In the genomic region with DNA sequence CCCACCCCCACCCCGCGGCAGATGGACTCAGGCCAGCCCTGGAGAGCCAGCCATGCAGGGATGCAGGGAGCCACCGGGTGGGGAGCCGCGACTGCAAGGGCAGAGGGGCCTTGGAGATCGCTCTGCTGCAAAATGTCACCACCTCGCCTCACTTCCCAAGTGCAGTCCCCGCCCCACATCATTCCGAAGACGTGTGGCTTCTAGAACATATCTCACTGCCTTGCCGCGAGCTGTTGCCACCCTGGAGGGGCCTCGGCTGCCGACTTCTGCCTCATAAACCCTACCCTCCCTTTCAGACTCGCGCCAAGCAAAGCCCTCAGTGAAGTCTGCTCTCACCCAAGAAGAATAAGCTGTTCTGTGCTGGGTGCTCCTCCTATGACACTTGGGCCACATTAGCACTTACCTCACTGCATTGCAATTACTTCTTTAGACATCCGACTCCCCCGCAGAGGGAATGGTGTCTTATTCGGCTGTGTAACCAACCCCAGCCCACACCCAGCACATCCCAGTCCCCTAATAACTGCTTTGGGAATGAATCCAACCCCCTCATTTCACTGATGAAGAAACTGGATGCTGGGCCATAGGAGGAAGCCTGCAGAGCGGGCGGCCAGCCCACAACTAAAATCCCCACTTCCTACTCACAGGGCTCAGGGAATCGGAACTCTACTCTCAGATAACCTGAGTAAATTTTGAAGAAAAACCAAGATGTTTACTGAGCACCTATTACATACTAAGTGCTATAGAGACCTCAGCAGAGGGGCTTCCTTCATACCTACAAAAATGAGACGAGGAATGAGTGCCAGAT, we compare ENCODE assay signal across 11 cellular contexts. TPM values are rescaled to one million over a fixed set of nuclear protein-coding genes. Genes with fewer than 3 reads are reported as not detected.
DNase-seq lines count a peak whose midpoint lies in the region; ATAC-seq and TF ChIP-seq lines count a peak whose summit lies in the region.
"Had no signal": no experiment of that assay in that cellular context is flagged by ENCODE, and none has a peak within 500 bp of the region (broad histone marks: within the 10 kb centered on the region; RNA-seq: fewer than 3 reads in every experiment).

No MANE protein-coding gene starts in this region.

- no peaks in the 10 kb centered on the region for H3K36me3 ChIP-seq in breast epithelium
- H3K36me3 ChIP-seq in uterus = no peaks in the 10 kb centered on the region
- H3K36me3 ChIP-seq in PC-9 (ENCODE audit: low read depth) = peaks cover 26% of the 10 kb centered on the region
- H3K36me3 ChIP-seq: BLaER1 had no signal

- H3K27me3 Mint-ChIP-seq in MCF 10A (ENCODE audit: insufficient read depth, unreplicated experiment) = no peaks in the 10 kb centered on the region
- no peaks in the 10 kb centered on the region for H3K27me3 Mint-ChIP-seq in naive thymus-derived CD8-positive, alpha-beta T cell
- H3K27me3 Mint-ChIP-seq: IgD-negative memory B cell had no signal

- POLR2A ChIA-PET in MCF 10A (lab: Yijun Ruan, JAX) (interaction anchor here (0.6 kb wide), 1 partner anchor 87 kb away, joined by 3 read pairs; no protein-coding TSS in a partner anchor), PC-9 (lab: Charles Lee; ENCODE audit: unreplicated experiment) (no interaction called here)
- POLR2A ChIA-PET in naive thymus-derived CD8-positive, alpha-beta T cell (lab: Charles Lee) = interaction anchor here (1.8 kb wide), 1 partner anchor 12 kb away, joined by 4 read pairs; no protein-coding TSS in a partner anchor

- DNase-seq in breast epithelium (ENCODE audit: low spot score in 2 of 2) (no peak), MCF 10A (ENCODE audit: unreplicated experiment) (no peak), fibroblast of gingiva (ENCODE audit: low read depth) (peak; percentile 45), uterus (peak; percentile 67 to 77), PC-9 (no peak)
- DNase-seq in naive thymus-derived CD8-positive, alpha-beta T cell = no peak
- DNase-seq: SK-N-SH had no signal

- H3K27ac ChIP-seq in breast epithelium = peak overlapping the region; percentile 29 to 59
- H3K27ac ChIP-seq in uterus = peak overlapping the region; percentile 47 to 63
- no peak overlapping the region for H3K27ac ChIP-seq in PC-9
- H3K27ac ChIP-seq: BLaER1 had no signal

- BruUV-seq in MCF 10A (replicated peaks; lab: Mats Ljungman, UMichigan) = no TSS peak
- no TSS peak for BruUV-seq in PC-9 (replicated peaks; lab: Mats Ljungman, UMichigan)

- no peak for TF ChIP-seq CTCF in breast epithelium (IDR thresholded peaks at IDR 0.05)
- TF ChIP-seq CTCF in MCF 10A (IDR thresholded peaks at IDR 0.05; ENCODE audit: unreplicated experiment) = no peak
- no peak for TF ChIP-seq CTCF in uterus (IDR thresholded peaks at IDR 0.05)
- no peak for TF ChIP-seq CTCF in PC-9 (conservative IDR thresholded peaks at IDR 0.05)

- no peaks in the 10 kb centered on the region for H3K9me3 Mint-ChIP-seq in MCF 10A (ENCODE audit: unreplicated experiment)
- H3K9me3 Mint-ChIP-seq in naive thymus-derived CD8-positive, alpha-beta T cell = no peaks in the 10 kb centered on the region
- H3K9me3 Mint-ChIP-seq: IgD-negative memory B cell had no signal

- H3K4me3 ChIP-seq in breast epithelium = peak overlapping the region in 1 of 3 donors; percentile 35
- no peak overlapping the region for H3K4me3 ChIP-seq in uterus
- H3K4me3 ChIP-seq in PC-9 = no peak overlapping the region
- H3K4me3 ChIP-seq: BLaER1 had no signal

- peaks cover 73% of the 10 kb centered on the region for H4K20me1 ChIP-seq in PC-9 (ENCODE audit: insufficient read depth)

- H3F3A ChIP-seq in PC-9 (ENCODE audit: insufficient read depth, low read depth) = peaks cover 19% of the 10 kb centered on the region

- H3K4me1 ChIP-seq in breast epithelium (peaks cover 0 to 26% of the 10 kb centered on the region in 2 donors), uterus (peaks cover 0 to 14% of the 10 kb centered on the region in 2 donors), PC-9 (replicated peaks; ENCODE audit: insufficient read depth) (peaks cover 34% of the 10 kb centered on the region)

- no peak overlapping the region for H3K27ac Mint-ChIP-seq in MCF 10A (ENCODE audit: low read depth, unreplicated experiment)
- peak overlapping the region in 6 of 10 donors; percentile 13 to 79 (median 33) for H3K27ac Mint-ChIP-seq in naive thymus-derived CD8-positive, alpha-beta T cell

- H3K9me3 ChIP-seq in breast epithelium = no peaks in the 10 kb centered on the region
- no peaks in the 10 kb centered on the region for H3K9me3 ChIP-seq in uterus
- no peaks in the 10 kb centered on the region for H3K9me3 ChIP-seq in PC-9 (ENCODE audit: insufficient read depth, low read depth)
- H3K9me3 ChIP-seq: BLaER1, SK-N-SH had no signal

- peaks cover 15% of the 10 kb centered on the region for H3K4me1 Mint-ChIP-seq in MCF 10A (ENCODE audit: insufficient read depth, unreplicated experiment)
- H3K4me1 Mint-ChIP-seq in naive thymus-derived CD8-positive, alpha-beta T cell = peaks cover 54 to 98% (median 96%) of the 10 kb centered on the region in 4 donors

- intact Hi-C loops in breast epithelium (cut with DNase I; ENCODE audit: low total_unique reads) = no loop called here
- intact Hi-C loops in MCF 10A (cut with micrococcal nuclease) = no loop called here
- intact Hi-C loops in uterus (cut with DNase I; ENCODE audit: low total_unique reads) = no loop called here
- intact Hi-C loops in PC-9 (cut with micrococcal nuclease; ENCODE audit: unreplicated experiment) = no loop called here

- no peak overlapping the region for H3K4me3 Mint-ChIP-seq in MCF 10A (ENCODE audit: unreplicated experiment)
- H3K4me3 Mint-ChIP-seq in naive thymus-derived CD8-positive, alpha-beta T cell = no peak overlapping the region

- H3K27me3 ChIP-seq in breast epithelium (no peaks in the 10 kb centered on the region), uterus (no peaks in the 10 kb centered on the region), PC-9 (ENCODE audit: insufficient read depth, low read depth) (no peaks in the 10 kb centered on the region)

- no peak overlapping the region for H2AFZ ChIP-seq in PC-9

- ATAC-seq in naive thymus-derived CD8-positive, alpha-beta T cell = no peak
- no peak for ATAC-seq in GM18870 (IDR thresholded peaks at IDR 0.05; ENCODE audit: unreplicated experiment)
- ATAC-seq in GM18867 (IDR thresholded peaks at IDR 0.05; ENCODE audit: unreplicated experiment) = no peak

- TF ChIP-seq POLR2A in breast epithelium (IDR thresholded peaks at IDR 0.05) = no peak
- no peak for TF ChIP-seq POLR2A in uterus (IDR thresholded peaks at IDR 0.05)

- peaks cover 68% of the 10 kb centered on the region for H3K79me2 ChIP-seq in PC-9 (ENCODE audit: low read depth)

- H3K9me2 ChIP-seq in PC-9 (ENCODE audit: insufficient read depth) = no peaks in the 10 kb centered on the region
- H3K9me2 ChIP-seq: SK-N-SH had no signal

- no peak overlapping the region for H3K4me2 ChIP-seq in PC-9
- H3K4me2 ChIP-seq: BLaER1, SK-N-SH had no signal

- CTCF ChIA-PET in MCF 10A (lab: Yijun Ruan, JAX) = interaction anchor here (1.1 kb wide), 1 partner anchor 378 kb away, joined by 5 read pairs; no protein-coding TSS in a partner anchor
- CTCF ChIA-PET in PC-9 (lab: Charles Lee) = no interaction called here

- H3K36me3 Mint-ChIP-seq in MCF 10A (ENCODE audit: insufficient read depth, unreplicated experiment) = peaks cover 33% of the 10 kb centered on the region
- peaks cover 4 to 96% (median 20%) of the 10 kb centered on the region in 3 donors for H3K36me3 Mint-ChIP-seq in naive thymus-derived CD8-positive, alpha-beta T cell

RNA-seq across cellular contexts. Expression of a gene that starts 8.6 kb away (rescaled TPM):
- total RNA-seq in breast epithelium (10 to 100 TPM; 67.0 to 73.9 (median 73.4) TPM), MCF 10A (2022) (21.6 and 23.2 TPM in 2 replicates), uterus (100 to 1,000 TPM in 1 of 4 donors, 10 to 100 TPM in 2, 1 to 10 TPM in 1; 7.4 to 244 (median 49.4) TPM), PC-9 (2021) (51.3 and 72.4 TPM in 2 replicates)
- 100 to 1,000 TPM; 123 to 135 TPM for total RNA-seq in naive thymus-derived CD8-positive, alpha-beta T cell
- 10 to 100 TPM in 2 of 3 donors, 1 to 10 TPM in 1; 9.9 to 32.6 (median 13.6) TPM for polyA plus RNA-seq in naive thymus-derived CD8-positive, alpha-beta T cell

Comparison
In these comparisons a context has a peak if more than half of its experiments do, and no peak if none do; other contexts are left out.
1. DNase-seq: peak in fibroblast of gingiva (single experiment) and uterus (2 of 2); none in breast epithelium (0 of 2), MCF 10A (single experiment), naive thymus-derived CD8-positive, alpha-beta T cell (0 of 10) and PC-9 (0 of 2).